Comparison of ENCODE assay signal across 8 cellular contexts in the genomic region with DNA sequence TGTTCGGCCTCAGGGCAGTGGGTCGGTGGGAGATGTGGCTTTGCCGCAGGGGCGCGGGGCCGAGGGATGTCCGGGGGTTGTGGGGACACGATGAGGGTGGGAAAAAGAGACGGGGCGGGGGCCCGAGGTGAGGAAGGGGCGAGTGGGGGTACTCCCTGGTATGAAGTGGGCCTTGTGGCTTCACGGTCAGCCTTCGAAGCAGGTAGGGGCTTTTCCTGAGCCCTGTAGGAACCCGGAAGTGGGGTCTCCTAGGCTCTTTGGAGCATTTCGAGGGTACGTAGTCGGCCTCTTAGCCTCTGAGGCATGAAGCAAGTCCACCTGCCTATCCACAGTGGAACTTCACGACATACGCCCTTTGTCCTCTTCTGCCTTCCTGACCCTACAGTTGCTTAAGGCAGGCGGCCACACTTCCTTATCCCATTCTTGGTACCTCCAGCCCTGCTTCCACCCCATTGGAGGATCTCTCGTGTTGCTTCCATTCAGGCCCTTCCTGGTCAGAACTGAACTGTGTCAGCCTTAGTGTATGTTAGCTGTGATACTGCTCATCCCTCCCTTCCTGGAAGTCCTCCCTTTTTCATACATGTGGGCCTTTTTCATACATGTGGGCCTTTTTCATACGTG. TPM values are rescaled to one million over a fixed set of nuclear protein-coding genes. Genes with fewer than 3 reads are reported as not detected.
DNase-seq lines count a peak whose midpoint lies in the region; ATAC-seq lines count a peak whose summit lies in the region.

No MANE protein-coding gene starts in this region.

- H3K9me3 Mint-ChIP-seq in activated naive CD4-positive, alpha-beta T cell treated with anti-CD3 and anti-CD28 coated beads for 36 hours, result no peaks in the 10 kb centered on the region

- peak overlapping the region; percentile 100 for H3K27ac Mint-ChIP-seq in activated naive CD4-positive, alpha-beta T cell treated with anti-CD3 and anti-CD28 coated beads for 36 hours

- CTCF ChIA-PET in activated naive CD4-positive, alpha-beta T cell treated with anti-CD3 and anti-CD28 coated beads for 36 hours (lab: Charles Lee), result interaction anchor here (0.6 to 1.4 kb wide), 3 partner anchors 12 to 402 kb away, joined by 3 to 6 read pairs (median 4); no protein-coding TSS in a partner anchor

- no peaks in the 10 kb centered on the region for H3K27me3 Mint-ChIP-seq in activated naive CD4-positive, alpha-beta T cell treated with anti-CD3 and anti-CD28 coated beads for 36 hours (ENCODE audit: low read depth)

- H3K4me1 Mint-ChIP-seq in activated naive CD4-positive, alpha-beta T cell treated with anti-CD3 and anti-CD28 coated beads for 36 hours (ENCODE audit: low read depth), result peaks cover 64% of the 10 kb centered on the region

- peaks cover 37% of the 10 kb centered on the region for H3K36me3 Mint-ChIP-seq in activated naive CD4-positive, alpha-beta T cell treated with anti-CD3 and anti-CD28 coated beads for 36 hours (ENCODE audit: low read depth)

- H3K9me3 ChIP-seq in iPS-18c (ENCODE audit: control insufficient read depth, insufficient read depth, low read length), result no peaks in the 10 kb centered on the region

- peak; percentile 53 for DNase-seq in activated naive CD4-positive, alpha-beta T cell treated with anti-CD3 and anti-CD28 coated beads for 36 hours
- DNase-seq in activated naive CD4-positive, alpha-beta T cell (lab: John Stamatoyannopoulos, UW), result no peak
- DNase-seq in NOMO-1 treated with dmso at 0.1 percent for 144 hours (lab: John Stamatoyannopoulos, UW; ENCODE audit: unreplicated experiment), result peak; percentile 44
- DNase-seq in astrocyte of the hippocampus (ENCODE audit: low read depth, low spot score), result peak; percentile 58
- DNase-seq in stimulated activated CD8-positive, alpha-beta memory T cell treated with anti-CD3 and anti-CD28 coated beads, Interleukin-4, amount 100 ng/mL, for 48 hours, result peak; percentile 59
- no peak for DNase-seq in DMS153 treated with DMSO at 0.1 percent for 48 hours (lab: John Stamatoyannopoulos, UW; ENCODE audit: unreplicated experiment)

- intact Hi-C loops in activated naive CD4-positive, alpha-beta T cell treated with anti-CD3 and anti-CD28 coated beads for 36 hours (cut with micrococcal nuclease), result loop anchor here (1.0 to 5.0 kb wide), 5 partner anchors 15 to 430 kb away; partner anchors contain the start of genes FANCD2 and THUMPD3

- ATAC-seq in HG03159 (IDR thresholded peaks at IDR 0.05; ENCODE audit: unreplicated experiment), result no peak

- H3K4me3 Mint-ChIP-seq in activated naive CD4-positive, alpha-beta T cell treated with anti-CD3 and anti-CD28 coated beads for 36 hours, result peak overlapping the region; percentile 94

- peak overlapping the region; percentile 77 for H3K4me3 ChIP-seq in iPS-18c (ENCODE audit: insufficient read depth, low read depth, low read length)

RNA-seq across cellular contexts. Expression of gene ARPC4, which starts 0.4 kb away (rescaled TPM):
- total RNA-seq in activated naive CD4-positive, alpha-beta T cell treated with anti-CD3 and anti-CD28 coated beads for 36 hours, result 100 to 1,000 TPM; 141 to 144 TPM

RNA-seq across cellular contexts. Expression of gene TADA3, which starts 1.0 kb away (rescaled TPM):
- total RNA-seq in activated naive CD4-positive, alpha-beta T cell treated with anti-CD3 and anti-CD28 coated beads for 36 hours, result 10 to 100 TPM; 62.4 to 67.6 TPM

RNA-seq across cellular contexts. Expression of gene TTLL3, which starts 16.8 kb away (rescaled TPM):
- 10 to 100 TPM; 46.3 to 47.1 TPM for total RNA-seq in activated naive CD4-positive, alpha-beta T cell treated with anti-CD3 and anti-CD28 coated beads for 36 hours

RNA-seq across cellular contexts. Expression of gene CAMK1, which starts 23.5 kb away (rescaled TPM):
- total RNA-seq in activated naive CD4-positive, alpha-beta T cell treated with anti-CD3 and anti-CD28 coated beads for 36 hours, result 10 to 100 TPM; 18.9 to 19.5 TPM

RNA-seq across cellular contexts. Expression of gene OGG1, which starts 43.5 kb away (rescaled TPM):
- 10 to 100 TPM; 26.1 to 28.5 TPM for total RNA-seq in activated naive CD4-positive, alpha-beta T cell treated with anti-CD3 and anti-CD28 coated beads for 36 hours

Comparison
In these comparisons a context has a peak if more than half of its experiments do, and no peak if none do; other contexts are left out.
1. DNase-seq: peak in activated naive CD4-positive, alpha-beta T cell treated with anti-CD3 and anti-CD28 coated beads for 36 hours (single experiment), NOMO-1 treated with dmso at 0.1 percent for 144 hours (single experiment), astrocyte of the hippocampus (single experiment) and stimulated activated CD8-positive, alpha-beta memory T cell treated with anti-CD3 and anti-CD28 coated beads, Interleukin-4, amount 100 ng/mL, for 48 hours (single experiment); none in activated naive CD4-positive, alpha-beta T cell (0 of 4) and DMS153 treated with DMSO at 0.1 percent for 48 hours (single experiment).